6 cellular contexts compared by ENCODE assay signal in genomic region chr19:11420894-11421606, GRCh38. TPM values are rescaled to one million over a fixed set of nuclear protein-coding genes. Genes with fewer than 3 reads are reported as not detected.
A peak's percentile ranks its signal among the peaks of the same experiment; 100 is the strongest.
DNase-seq lines count a peak whose midpoint lies in the region; ATAC-seq and TF ChIP-seq lines count a peak whose summit lies in the region.

No MANE protein-coding gene starts in this region.

- no peak overlapping the region for H3K27ac ChIP-seq in brain microvascular endothelial cell

- H3K36me3 ChIP-seq in brain microvascular endothelial cell (replicated peaks) = no peaks in the 10 kb centered on the region

- peaks cover 5% of the 10 kb centered on the region for H3K9me3 Mint-ChIP-seq in nephron progenitor cell

- H3K4me3 Mint-ChIP-seq in nephron progenitor cell = peak overlapping the region; percentile 80

- H3K4me3 ChIP-seq in GM12864 (ENCODE audit: low read depth, low read length) (peak overlapping the region; percentile 24), brain microvascular endothelial cell (ENCODE audit: low read depth, low read length) (peak overlapping the region; percentile 20)

- ATAC-seq in GM21619 (IDR thresholded peaks at IDR 0.05; ENCODE audit: unreplicated experiment) = no peak

- in situ Hi-C loops in brain microvascular endothelial cell (cut with HindIII; ENCODE audit: low pct_ligation_motif_present, low sequenced_read_pairs) = no loop called here

- DNase-seq in GM12864 (ENCODE audit: low read depth) (no peak), brain microvascular endothelial cell (no peak), nephron progenitor cell (peak; percentile 58), mesenteric fat pad (ENCODE audit: low spot score) (no peak)
- no peak for DNase-seq in activated CD4-positive, alpha-beta T cell treated with anti-CD3 and anti-CD28 coated beads, Interleukin-2, amount 50 U/mL, for 4 hours

- no peaks in the 10 kb centered on the region for H3K36me3 Mint-ChIP-seq in nephron progenitor cell (ENCODE audit: low read depth)

- H3K27me3 Mint-ChIP-seq in nephron progenitor cell (ENCODE audit: low read depth, poor library complexity) = peaks cover 82% of the 10 kb centered on the region

- peaks cover 50% of the 10 kb centered on the region for H3K27me3 ChIP-seq in brain microvascular endothelial cell (replicated peaks)

- H3K27ac Mint-ChIP-seq in nephron progenitor cell = no peak overlapping the region

- peaks cover 46% of the 10 kb centered on the region for H3K4me1 Mint-ChIP-seq in nephron progenitor cell

- TF ChIP-seq CTCF in GM12864 (IDR thresholded peaks at IDR 0.05; ENCODE audit: low read depth, low read length, missing control alignments) (no peak), brain microvascular endothelial cell (IDR thresholded peaks at IDR 0.05; ENCODE audit: low read depth, low read length, missing control alignments) (no peak), nephron progenitor cell (IDR thresholded peaks at IDR 0.05) (no peak)

RNA-seq across cellular contexts. Expression of gene RGL3, which starts 1.9 kb away (rescaled TPM):
- 18.8 TPM for total RNA-seq in mesenteric fat pad

RNA-seq across cellular contexts. Expression of gene ODAD3, which starts 13.9 kb away (rescaled TPM):
- 0.35 TPM for total RNA-seq in mesenteric fat pad

RNA-seq across cellular contexts. Expression of gene PRKCSH, which starts 14.4 kb away (rescaled TPM):
- total RNA-seq in mesenteric fat pad = 199 TPM

RNA-seq across cellular contexts. Expression of gene EPOR, which starts 36.9 kb away (rescaled TPM):
- total RNA-seq in mesenteric fat pad = 9.6 TPM

RNA-seq across cellular contexts. Expression of gene SWSAP1, which starts 46.6 kb away (rescaled TPM):
- 1.2 TPM for total RNA-seq in mesenteric fat pad
